1 cellular context compared by ENCODE assay signal in the genomic region with DNA sequence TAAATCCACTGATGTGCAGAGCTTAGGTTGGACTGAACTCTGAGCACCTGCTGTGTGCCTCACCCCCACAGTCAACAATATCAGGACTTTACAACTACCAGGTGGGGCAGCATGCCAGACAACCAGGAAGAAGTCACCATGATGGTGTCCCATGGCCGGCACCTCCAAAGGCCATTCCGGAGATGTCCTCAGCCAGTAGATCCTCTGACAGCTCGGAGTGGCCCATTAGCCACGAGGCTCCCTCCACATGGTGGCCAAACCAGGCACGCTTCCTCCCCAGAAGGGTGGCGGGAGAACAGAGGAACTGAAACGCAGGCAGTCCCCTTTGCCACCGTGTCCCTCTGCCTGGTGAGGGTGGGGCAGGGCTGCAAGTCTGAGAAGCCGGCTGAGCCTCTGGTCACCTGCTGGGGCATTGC.
TF ChIP-seq lines count a peak whose summit lies in the region.

No MANE protein-coding gene starts in this region.

TF ChIP-seq in HepG2, 621 proteins besides CTCF, POLR2A, EP300 and RAD21 (continued from another document):
- TF ChIP-seq, protein P1, sequence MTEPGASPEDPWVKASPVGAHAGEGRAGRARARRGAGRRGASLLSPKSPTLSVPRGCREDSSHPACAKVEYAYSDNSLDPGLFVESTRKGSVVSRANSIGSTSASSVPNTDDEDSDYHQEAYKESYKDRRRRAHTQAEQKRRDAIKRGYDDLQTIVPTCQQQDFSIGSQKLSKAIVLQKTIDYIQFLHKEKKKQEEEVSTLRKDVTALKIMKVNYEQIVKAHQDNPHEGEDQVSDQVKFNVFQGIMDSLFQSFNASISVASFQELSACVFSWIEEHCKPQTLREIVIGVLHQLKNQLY (CRISPR knock-in tag; IDR thresholded peaks at IDR 0.05): no peak
- TF ChIP-seq, protein P2, sequence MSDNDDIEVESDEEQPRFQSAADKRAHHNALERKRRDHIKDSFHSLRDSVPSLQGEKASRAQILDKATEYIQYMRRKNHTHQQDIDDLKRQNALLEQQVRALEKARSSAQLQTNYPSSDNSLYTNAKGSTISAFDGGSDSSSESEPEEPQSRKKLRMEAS (IDR thresholded peaks at IDR 0.05): peak; percentile 57
